ENCODE assay signal across 19 cellular contexts in genomic region chr15:54131410-54131809, GRCh38.
A peak's percentile ranks its signal among the peaks of the same experiment; 100 is the strongest.
DNase-seq lines count a peak whose midpoint lies in the region; ATAC-seq and TF ChIP-seq lines count a peak whose summit lies in the region.
"Had no signal": no experiment of that assay in that cellular context is flagged by ENCODE, and none has a peak within 500 bp of the region (broad histone marks: within the 10 kb centered on the region; RNA-seq: fewer than 3 reads in every experiment).

No MANE protein-coding gene starts in this region.

- no peaks in the 10 kb centered on the region for H3K9me3 ChIP-seq in body of pancreas

- no peak overlapping the region for H3K4me3 ChIP-seq in fibroblast of mammary gland (ENCODE audit: control insufficient read depth, low read depth, low read length)
- H3K4me3 ChIP-seq in body of pancreas: no peak overlapping the region
- H3K4me3 ChIP-seq: SK-N-MC had no signal

- H3K27me3 ChIP-seq in body of pancreas: no peaks in the 10 kb centered on the region

- no peak for ATAC-seq in body of pancreas
- ATAC-seq: Right ventricle myocardium inferior had no signal

- no peaks in the 10 kb centered on the region for H3K36me3 ChIP-seq in body of pancreas (replicated peaks in 1 of 2; ENCODE audit: insufficient read depth in 1 of 2, low read depth in 2 of 2)

- no peak for TF ChIP-seq POLR2A in body of pancreas (IDR thresholded peaks at IDR 0.05)

- no peaks in the 10 kb centered on the region for H3K4me1 ChIP-seq in body of pancreas

- 68 to 70% methylated on average over 3 of the region's 3 CpGs for WGBS in body of pancreas, 2 donors

- no peak for TF ChIP-seq CTCF in RWPE1 (conservative IDR thresholded peaks at IDR 0.05; ENCODE audit: low read depth)
- no peak for TF ChIP-seq CTCF in fibroblast of mammary gland (conservative IDR thresholded peaks at IDR 0.05; ENCODE audit: control insufficient read depth, insufficient read depth, low read depth, low read length)
- no peak for TF ChIP-seq CTCF in body of pancreas (IDR thresholded peaks at IDR 0.05)
- TF ChIP-seq CTCF in GM10266 (IDR thresholded peaks at IDR 0.05; ENCODE audit: control insufficient read depth, insufficient read depth, low read depth, missing control alignments): no peak

- H3K27ac ChIP-seq in RWPE1 (no peak overlapping the region), body of pancreas (no peak overlapping the region)
- H3K27ac ChIP-seq: SK-N-MC had no signal

- POLR2A ChIA-PET in RWPE1 (lab: Yijun Ruan, JAX; ENCODE audit: low non-redundant PET): no interaction called here

- CTCF ChIA-PET in RWPE1 (lab: Yijun Ruan, JAX): no interaction called here

- intact Hi-C loops in body of pancreas (cut with DNase I): no loop called here

- DNase-seq in LHCN-M2 (ENCODE audit: low read depth) (peak; percentile 33), RWPE1 (ENCODE audit: low spot score) (peak; percentile 2), fibroblast of mammary gland (ENCODE audit: low read depth) (peak; percentile 20), renal cortical epithelial cell (ENCODE audit: low read depth) (peak; percentile 2), body of pancreas (no peak), GM10266 (ENCODE audit: extremely low spot score) (no peak), HPDE6-E6E7 (ENCODE audit: extremely low spot score) (no peak)
- DNase-seq: Calu3; CD4-positive, CD25-positive, alpha-beta regulatory T cell; DMS53; H7; Kasumi-1; NCI-H1417; NCI-H187 treated with DMSO at 0.1 percent for 48 hours; NCI-H446; NCI-H748 treated with DMSO at 0.1 percent for 48 hours; OCI-M1 had no signal

Comparison
In these comparisons a context has a peak if more than half of its experiments do, and no peak if none do; other contexts are left out.
1. DNase-seq: peak in LHCN-M2 (single experiment), RWPE1 (single experiment), fibroblast of mammary gland (single experiment) and renal cortical epithelial cell (single experiment); none in body of pancreas (0 of 4), GM10266 (single experiment) and HPDE6-E6E7 (single experiment).